In the genomic region with DNA sequence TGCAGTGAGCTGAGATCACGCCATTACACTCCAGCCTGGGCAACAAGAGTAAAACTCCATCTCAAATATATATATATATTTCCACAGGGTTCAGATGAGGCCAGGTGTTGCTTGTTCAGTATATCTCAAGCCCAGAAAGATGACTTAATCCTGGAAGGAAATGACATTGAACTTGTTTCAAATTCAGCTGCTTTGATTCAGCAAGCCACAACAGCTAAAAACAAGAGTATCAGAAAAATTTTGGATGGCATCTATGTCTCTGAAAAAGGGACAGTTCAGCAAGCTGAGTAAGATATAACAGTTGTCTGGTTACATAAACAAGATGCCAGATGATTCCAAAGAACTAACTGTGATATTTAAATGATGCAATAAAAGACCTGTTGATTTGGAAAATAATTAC, we compare ENCODE assay signal across 36 cellular contexts.
"Had no signal": no experiment of that assay in that cellular context is flagged by ENCODE, and none has a peak within 500 bp of the region (broad histone marks: within the 10 kb centered on the region; RNA-seq: fewer than 3 reads in every experiment).

No MANE protein-coding gene starts in this region.

- H3K4me1 Mint-ChIP-seq: activated B cell treated with CpG ODN at 0.5 μM for 24 hours; activated CD4-positive, alpha-beta T cell treated with anti-CD3 and anti-CD28 coated beads, Interleukin-2, amount 10 ng/mL, durations not matched to agents 24 days and 14 days; activated naive CD4-positive, alpha-beta T cell treated with anti-CD3 and anti-CD28 coated beads, Interleukin-2, amount 10 ng/mL, durations not matched to agents 7 days and 5 days; activated naive CD4-positive, alpha-beta T cell treated with anti-CD3 and anti-CD28 coated beads, Interleukin-2, amount 50 U/mL, for 24 hours; activated naive CD8-positive, alpha-beta T cell treated with anti-CD3 and anti-CD28 coated beads, Interleukin-2, amount 10 ng/mL, durations not matched to agents 7 days and 5 days; activated naive CD8-positive, alpha-beta T cell treated with anti-CD3 and anti-CD28 coated beads, Interleukin-2, amount 50 U/mL, for 24 hours; central memory CD8-positive, alpha-beta T cell had no signal

- H3K9me3 ChIP-seq: ascending aorta had no signal

- H3K27ac ChIP-seq: ascending aorta, cardiac muscle cell, VCaP had no signal

- H3K4me3 ChIP-seq: ascending aorta, cardiac muscle cell had no signal

- H3K9me3 Mint-ChIP-seq: activated CD4-positive, alpha-beta T cell treated with anti-CD3 and anti-CD28 coated beads, Interleukin-2, amount 10 ng/mL, durations not matched to agents 24 days and 14 days; activated T-helper 2 cell treated with anti-CD3 and anti-CD28 coated beads, Interferon-gamma antibody, Interleukin-2, Interleukin-4, amounts not matched to agents 10 μg/mL and 5 μg/mL and 100 μg/mL, durations not matched to agents 14 hours and 24 hours and 36 hours had no signal

- H3K4me3 Mint-ChIP-seq: activated B cell treated with CpG ODN at 0.5 μM for 24 hours; activated CD4-positive, alpha-beta memory T cell treated with anti-CD3 and anti-CD28 coated beads for 36 hours; activated CD4-positive, alpha-beta T cell treated with anti-CD3 and anti-CD28 coated beads, Interleukin-2, amount 10 ng/mL, durations not matched to agents 24 days and 14 days; activated CD8-positive, alpha-beta T cell treated with anti-CD3 and anti-CD28 coated beads for 36 hours; activated naive CD4-positive, alpha-beta T cell treated with anti-CD3 and anti-CD28 coated beads, Interleukin-2, amount 10 ng/mL, durations not matched to agents 7 days and 5 days; activated naive CD4-positive, alpha-beta T cell treated with anti-CD3 and anti-CD28 coated beads, Interleukin-2, amount 50 U/mL, for 24 hours; activated naive CD8-positive, alpha-beta T cell; activated naive CD8-positive, alpha-beta T cell treated with anti-CD3 and anti-CD28 coated beads, Interleukin-2, amount 10 ng/mL, durations not matched to agents 7 days and 5 days; activated naive CD8-positive, alpha-beta T cell treated with anti-CD3 and anti-CD28 coated beads, Interleukin-2, amount 50 U/mL, for 24 hours; brain; central memory CD8-positive, alpha-beta T cell; T-helper 1 cell treated with Interleukin-12 subunit alpha and Interleukin-12 subunit beta and Interleukin-4 antibody, amounts not matched to agents 30 μg/mL and 1 μg/mL, for 36 hours; T-helper 2 cell treated with Interferon-gamma antibody and Interleukin-4, amounts not matched to agents 5 μg/mL and 100 μg/mL, for 36 hours had no signal

- H3K27me3 ChIP-seq: ascending aorta, cardiac muscle cell had no signal

- H3K27ac Mint-ChIP-seq: activated B cell treated with CpG ODN at 0.5 μM for 24 hours; activated CD4-positive, alpha-beta memory T cell treated with anti-CD3 and anti-CD28 coated beads for 36 hours; activated CD4-positive, alpha-beta T cell treated with anti-CD3 and anti-CD28 coated beads, Interleukin-2, amount 10 ng/mL, durations not matched to agents 24 days and 14 days; activated CD8-positive, alpha-beta T cell treated with anti-CD3 and anti-CD28 coated beads for 36 hours; activated naive CD4-positive, alpha-beta T cell treated with anti-CD3 and anti-CD28 coated beads, Interleukin-2, amount 10 ng/mL, durations not matched to agents 7 days and 5 days; activated naive CD4-positive, alpha-beta T cell treated with anti-CD3 and anti-CD28 coated beads, Interleukin-2, amount 50 U/mL, for 24 hours; activated naive CD8-positive, alpha-beta T cell; activated naive CD8-positive, alpha-beta T cell treated with anti-CD3 and anti-CD28 coated beads, Interleukin-2, amount 10 ng/mL, durations not matched to agents 7 days and 5 days; activated naive CD8-positive, alpha-beta T cell treated with anti-CD3 and anti-CD28 coated beads, Interleukin-2, amount 50 U/mL, for 24 hours; activated T-helper 2 cell treated with anti-CD3 and anti-CD28 coated beads, Interferon-gamma antibody, Interleukin-2, Interleukin-4, amounts not matched to agents 10 μg/mL and 5 μg/mL and 100 μg/mL, durations not matched to agents 14 hours and 24 hours and 36 hours; brain; T-helper 1 cell treated with Interleukin-12 subunit alpha and Interleukin-12 subunit beta and Interleukin-4 antibody, amounts not matched to agents 30 μg/mL and 1 μg/mL, for 36 hours; T-helper 2 cell treated with Interferon-gamma antibody and Interleukin-4, amounts not matched to agents 5 μg/mL and 100 μg/mL, for 36 hours had no signal

- H3K36me3 Mint-ChIP-seq: activated CD4-positive, alpha-beta memory T cell treated with anti-CD3 and anti-CD28 coated beads for 36 hours; activated naive CD4-positive, alpha-beta T cell treated with anti-CD3 and anti-CD28 coated beads, Interleukin-2, amount 10 ng/mL, durations not matched to agents 7 days and 5 days; activated naive CD4-positive, alpha-beta T cell treated with anti-CD3 and anti-CD28 coated beads, Interleukin-2, amount 50 U/mL, for 24 hours; activated naive CD8-positive, alpha-beta T cell; activated naive CD8-positive, alpha-beta T cell treated with anti-CD3 and anti-CD28 coated beads, Interleukin-2, amount 10 ng/mL, durations not matched to agents 7 days and 5 days; brain had no signal

- DNase-seq: activated B cell treated with CpG ODN at 0.5 μM for 24 hours; activated CD4-positive, alpha-beta memory T cell treated with anti-CD3 and anti-CD28 coated beads for 36 hours; activated CD4-positive, alpha-beta T cell treated with anti-CD3 and anti-CD28 coated beads for 4 hours; activated CD4-positive, alpha-beta T cell treated with anti-CD3 and anti-CD28 coated beads, Interleukin-2, amount 10 ng/mL, durations not matched to agents 24 days and 14 days; activated CD4-positive, alpha-beta T cell treated with anti-CD3 and anti-CD28 coated beads, Interleukin-2, amount 50 U/mL, for 1 hour; activated CD4-positive, alpha-beta T cell treated with anti-CD3 and anti-CD28 coated beads, Interleukin-2, amount 50 U/mL, for 4 hours; activated CD4-positive, CD25-positive, alpha-beta regulatory T cell treated with anti-CD3 and anti-CD28 coated beads, Interleukin-2, amount 50 U/mL, for 72 hours; activated CD8-positive, alpha-beta memory T cell treated with anti-CD3 and anti-CD28 coated beads, Interleukin-2, amount 50 U/mL, for 4 hours; activated CD8-positive, alpha-beta T cell treated with anti-CD3 and anti-CD28 coated beads for 36 hours; activated effector memory CD4-positive, alpha-beta T cell treated with Interleukin-2 at 50 U/mL for 16 hours; activated gamma-delta T cell; activated naive CD4-positive, alpha-beta T cell treated with anti-CD3 and anti-CD28 coated beads, Interleukin-2, amount 10 ng/mL, durations not matched to agents 7 days and 5 days; activated naive CD4-positive, alpha-beta T cell treated with Interleukin-2 at 50 U/mL for 16 hours; activated naive CD8-positive, alpha-beta T cell treated with anti-CD3 and anti-CD28 coated beads, Interleukin-2, amount 10 ng/mL, durations not matched to agents 7 days and 5 days; activated naive CD8-positive, alpha-beta T cell treated with anti-CD3 and anti-CD28 coated beads, Interleukin-2, amount 50 U/mL, for 24 hours; activated T-cell treated with anti-CD3 and anti-CD28 coated beads for 4 hours; activated T-cell treated with anti-CD3 and anti-CD28 coated beads, Interleukin-2, amount 50 U/mL, for 1 hour; activated T-cell treated with anti-CD3 and anti-CD28 coated beads, Interleukin-2, amount 50 U/mL, for 48 hours; amygdala; anterior cingulate cortex; caudate nucleus; cerebellar nuclear complex; T-helper 1 cell; T-helper 9 cell had no signal

- FAIRE-seq: bronchial epithelial cell, TTC549 had no signal

- H3K36me3 ChIP-seq: ascending aorta, cardiac muscle cell had no signal

- H3K4me1 ChIP-seq: ascending aorta had no signal

- H3K27me3 Mint-ChIP-seq: activated B cell treated with CpG ODN at 0.5 μM for 24 hours; activated CD4-positive, alpha-beta memory T cell treated with anti-CD3 and anti-CD28 coated beads for 36 hours; activated CD4-positive, alpha-beta T cell treated with anti-CD3 and anti-CD28 coated beads, Interleukin-2, amount 10 ng/mL, durations not matched to agents 24 days and 14 days; activated CD8-positive, alpha-beta T cell treated with anti-CD3 and anti-CD28 coated beads for 36 hours; activated naive CD4-positive, alpha-beta T cell treated with anti-CD3 and anti-CD28 coated beads, Interleukin-2, amount 10 ng/mL, durations not matched to agents 7 days and 5 days; activated naive CD4-positive, alpha-beta T cell treated with anti-CD3 and anti-CD28 coated beads, Interleukin-2, amount 50 U/mL, for 24 hours; activated naive CD8-positive, alpha-beta T cell; activated naive CD8-positive, alpha-beta T cell treated with anti-CD3 and anti-CD28 coated beads, Interleukin-2, amount 10 ng/mL, durations not matched to agents 7 days and 5 days; activated naive CD8-positive, alpha-beta T cell treated with anti-CD3 and anti-CD28 coated beads, Interleukin-2, amount 50 U/mL, for 24 hours; brain; central memory CD8-positive, alpha-beta T cell had no signal

- ATAC-seq: activated CD8-positive, alpha-beta T cell treated with anti-CD3 and anti-CD28 coated beads for 36 hours; activated naive CD8-positive, alpha-beta T cell treated with anti-CD3 and anti-CD28 coated beads, Interleukin-2, amount 50 U/mL, for 24 hours had no signal
